8 cellular contexts compared by ENCODE assay signal in the genomic region with DNA sequence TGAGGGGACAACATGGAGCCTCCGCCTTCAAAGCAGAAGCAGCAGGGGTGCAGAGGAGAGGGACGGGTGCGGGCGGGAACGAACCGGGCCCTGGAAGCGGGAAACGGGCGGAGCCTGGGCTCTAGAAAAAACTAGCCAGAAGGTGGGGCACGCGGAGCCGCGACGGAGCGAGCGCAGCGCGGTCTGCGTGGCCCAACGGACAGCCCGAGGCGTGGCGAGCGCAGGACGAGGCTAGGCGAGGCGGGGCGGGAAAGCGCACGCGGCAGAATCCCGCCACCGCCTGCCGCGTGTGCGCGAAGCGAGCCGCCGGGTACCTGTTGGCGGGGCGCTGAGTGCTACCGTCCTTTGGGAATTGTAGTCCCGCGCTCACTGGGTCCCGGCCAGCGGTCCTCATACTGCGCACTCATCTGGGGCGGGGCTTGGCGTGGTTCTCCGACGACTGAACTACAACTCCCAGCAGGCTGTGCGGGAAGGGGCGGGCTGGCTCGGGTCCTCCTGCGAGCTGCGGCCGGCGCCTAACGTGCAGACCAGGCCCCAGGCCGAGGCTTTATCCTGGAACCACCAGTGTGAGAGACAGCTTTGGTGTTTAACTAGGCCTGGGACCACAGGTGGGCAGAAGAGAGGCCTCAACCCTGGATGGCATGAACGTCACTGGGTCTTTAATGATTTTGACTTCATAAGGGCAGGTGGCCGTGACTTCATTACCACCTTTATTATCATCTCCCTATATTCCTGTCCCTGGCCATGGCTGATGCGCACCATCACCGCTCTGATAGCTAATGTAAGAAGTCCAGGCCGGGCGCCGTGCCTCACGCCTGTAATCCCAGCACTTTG. TPM values are rescaled to one million over a fixed set of nuclear protein-coding genes. Genes with fewer than 3 reads are reported as not detected.
DNase-seq lines count a peak whose midpoint lies in the region; ATAC-seq, FAIRE-seq and TF ChIP-seq lines count a peak whose summit lies in the region.

A gene with protein sequence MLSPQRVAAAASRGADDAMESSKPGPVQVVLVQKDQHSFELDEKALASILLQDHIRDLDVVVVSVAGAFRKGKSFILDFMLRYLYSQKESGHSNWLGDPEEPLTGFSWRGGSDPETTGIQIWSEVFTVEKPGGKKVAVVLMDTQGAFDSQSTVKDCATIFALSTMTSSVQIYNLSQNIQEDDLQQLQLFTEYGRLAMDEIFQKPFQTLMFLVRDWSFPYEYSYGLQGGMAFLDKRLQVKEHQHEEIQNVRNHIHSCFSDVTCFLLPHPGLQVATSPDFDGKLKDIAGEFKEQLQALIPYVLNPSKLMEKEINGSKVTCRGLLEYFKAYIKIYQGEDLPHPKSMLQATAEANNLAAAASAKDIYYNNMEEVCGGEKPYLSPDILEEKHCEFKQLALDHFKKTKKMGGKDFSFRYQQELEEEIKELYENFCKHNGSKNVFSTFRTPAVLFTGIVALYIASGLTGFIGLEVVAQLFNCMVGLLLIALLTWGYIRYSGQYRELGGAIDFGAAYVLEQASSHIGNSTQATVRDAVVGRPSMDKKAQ (minus strand): TSS at position 55 of the 834 bp plus-strand sequence. CDS start 41 bp downstream, at position 14.

- peak; percentile 89 for ATAC-seq in stimulated activated naive CD8-positive, alpha-beta T cell treated with anti-CD3 and anti-CD28 coated beads, Interleukin-15, Interleukin-2, amounts not matched to agents 100 U/mL and 50 U/mL, for 24 hours

- TF ChIP-seq CTCF in fibroblast of the aortic adventitia (IDR thresholded peaks at IDR 0.05; ENCODE audit: insufficient read depth, low read length), result peak; percentile 12
- TF ChIP-seq CTCF in nephron (IDR thresholded peaks at IDR 0.05; ENCODE audit: unreplicated experiment in 3 of 3), result peak in 1 of 3 experiments; percentile 1

- peaks cover 17% of the 10 kb centered on the region for H3K4me1 Mint-ChIP-seq in nephron

- no peaks in the 10 kb centered on the region for H3K9me3 Mint-ChIP-seq in nephron

- DNase-seq in EL (peak; percentile 97), H54 (ENCODE audit: insufficient read length, low spot score) (peak; percentile 91), LoVo (ENCODE audit: low spot score) (peak; percentile 65), fibroblast of the aortic adventitia (ENCODE audit: low read depth) (peak; percentile 93)
- peak; percentile 99 for DNase-seq in activated effector memory CD4-positive, alpha-beta T cell treated with anti-CD3 and anti-CD28 coated beads, Interleukin-2, amount 50 U/mL, for 16 hours
- DNase-seq in stimulated activated naive CD8-positive, alpha-beta T cell treated with anti-CD3 and anti-CD28 coated beads, Interleukin-15, Interleukin-2, amounts not matched to agents 100 U/mL and 50 U/mL, for 24 hours, result peak; percentile 93

- H3K36me3 Mint-ChIP-seq in nephron (ENCODE audit: low read depth), result peaks cover 9% of the 10 kb centered on the region

- peak within 1 kb of the TSS; percentile 82 to 93 (median 87) for H3K4me3 Mint-ChIP-seq in nephron

- peak; percentile 78 for TF ChIP-seq POLR2A in H54 (IDR thresholded peaks at IDR 0.05; ENCODE audit: low read depth, low read length)
- peak; percentile 75 for TF ChIP-seq POLR2A in Raji (IDR thresholded peaks at IDR 0.05; ENCODE audit: insufficient read depth, low read depth, low read length)

- peak within 1 kb of the TSS; percentile 65 to 90 (median 78) for H3K27ac Mint-ChIP-seq in nephron

- H3K4me3 ChIP-seq in fibroblast of the aortic adventitia (ENCODE audit: low read depth, low read length), result peak within 1 kb of the TSS; percentile 76

- peak; percentile 15 for FAIRE-seq in H54 (lab: Jason Lieb, UNC)

- H3K27me3 Mint-ChIP-seq in nephron (ENCODE audit: low read depth), result peaks cover 3% of the 10 kb centered on the region

RNA-seq across cellular contexts. Expression of the gene that starts here (rescaled TPM):
- 298 and 320 TPM in 2 replicates for total RNA-seq in fibroblast of the aortic adventitia (ENCODE audit: low replicate concordance)

Comparison
In these comparisons a context has a peak if more than half of its experiments do, and no peak if none do; other contexts are left out.
1. Peak in every context shown above with its lines: DNase-seq, ATAC-seq and H3K4me3 ChIP-seq.